In the genomic region with DNA sequence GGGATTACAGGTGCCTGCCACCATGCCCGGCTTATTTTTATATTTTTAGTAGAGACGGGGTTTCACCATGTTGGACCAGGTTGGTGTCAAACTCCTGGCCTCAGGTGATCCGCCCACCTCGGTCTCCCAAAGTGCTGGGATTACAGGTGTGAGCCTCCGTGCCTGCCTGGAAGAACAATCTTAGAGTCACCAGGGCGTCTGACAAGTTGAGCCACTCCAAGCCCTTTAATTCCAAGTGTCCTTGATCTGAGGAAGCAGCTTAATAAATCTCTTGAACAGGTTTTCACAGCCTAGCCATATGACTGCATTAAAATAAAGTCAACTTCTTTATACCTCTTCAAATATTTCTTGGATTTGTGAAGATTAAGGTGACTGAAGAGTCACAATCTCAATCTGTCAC, we compare ENCODE assay signal across 13 cellular contexts.
"Had no signal": no experiment of that assay in that cellular context is flagged by ENCODE, and none has a peak within 500 bp of the region (broad histone marks: within the 10 kb centered on the region; RNA-seq: fewer than 3 reads in every experiment).

No MANE protein-coding gene starts in this region.

- H3K27me3 ChIP-seq: foreskin keratinocyte, ovary, suprapubic skin, tibial artery had no signal

- H3K9me3 ChIP-seq: ovary, suprapubic skin, tibial artery had no signal

- DNase-seq: foreskin keratinocyte; immature natural killer cell; left cardiac atrium; left ventricle myocardium superior; natural killer cell; ovary; right cardiac atrium; small intestine; stimulated activated CD4-positive, alpha-beta T cell treated with anti-CD3 and anti-CD28 coated beads, Interleukin-12 subunit alpha, Interleukin-12 subunit beta, amount 100 ng/mL, for 4 hours; stimulated activated CD4-positive, alpha-beta T cell treated with anti-CD3 and anti-CD28 coated beads, Interleukin-2, amount 100 ng/mL, for 48 hours; stimulated activated naive CD4-positive, alpha-beta T cell treated with Interleukin-2 at 50 U/mL for 16 hours; tibial artery had no signal

- H3K4me3 ChIP-seq: ovary, suprapubic skin, tibial artery had no signal

- H3K36me3 ChIP-seq: ovary, suprapubic skin, tibial artery had no signal

- ATAC-seq: foreskin keratinocyte, left cardiac atrium, left ventricle myocardium superior, natural killer cell, right cardiac atrium had no signal

- H3K27ac ChIP-seq: foreskin keratinocyte, ovary, suprapubic skin, tibial artery had no signal
